In genomic region chr7:10930551-10930950, GRCh38 we compare ENCODE assay signal across 1 cellular context.
TF ChIP-seq lines count a peak whose summit lies in the region.

No MANE protein-coding gene starts in this region.

TF ChIP-seq in GM23338, 12 proteins besides CTCF, POLR2A, EP300 and RAD21 (continued from another document):
- TF ChIP-seq, protein P1, sequence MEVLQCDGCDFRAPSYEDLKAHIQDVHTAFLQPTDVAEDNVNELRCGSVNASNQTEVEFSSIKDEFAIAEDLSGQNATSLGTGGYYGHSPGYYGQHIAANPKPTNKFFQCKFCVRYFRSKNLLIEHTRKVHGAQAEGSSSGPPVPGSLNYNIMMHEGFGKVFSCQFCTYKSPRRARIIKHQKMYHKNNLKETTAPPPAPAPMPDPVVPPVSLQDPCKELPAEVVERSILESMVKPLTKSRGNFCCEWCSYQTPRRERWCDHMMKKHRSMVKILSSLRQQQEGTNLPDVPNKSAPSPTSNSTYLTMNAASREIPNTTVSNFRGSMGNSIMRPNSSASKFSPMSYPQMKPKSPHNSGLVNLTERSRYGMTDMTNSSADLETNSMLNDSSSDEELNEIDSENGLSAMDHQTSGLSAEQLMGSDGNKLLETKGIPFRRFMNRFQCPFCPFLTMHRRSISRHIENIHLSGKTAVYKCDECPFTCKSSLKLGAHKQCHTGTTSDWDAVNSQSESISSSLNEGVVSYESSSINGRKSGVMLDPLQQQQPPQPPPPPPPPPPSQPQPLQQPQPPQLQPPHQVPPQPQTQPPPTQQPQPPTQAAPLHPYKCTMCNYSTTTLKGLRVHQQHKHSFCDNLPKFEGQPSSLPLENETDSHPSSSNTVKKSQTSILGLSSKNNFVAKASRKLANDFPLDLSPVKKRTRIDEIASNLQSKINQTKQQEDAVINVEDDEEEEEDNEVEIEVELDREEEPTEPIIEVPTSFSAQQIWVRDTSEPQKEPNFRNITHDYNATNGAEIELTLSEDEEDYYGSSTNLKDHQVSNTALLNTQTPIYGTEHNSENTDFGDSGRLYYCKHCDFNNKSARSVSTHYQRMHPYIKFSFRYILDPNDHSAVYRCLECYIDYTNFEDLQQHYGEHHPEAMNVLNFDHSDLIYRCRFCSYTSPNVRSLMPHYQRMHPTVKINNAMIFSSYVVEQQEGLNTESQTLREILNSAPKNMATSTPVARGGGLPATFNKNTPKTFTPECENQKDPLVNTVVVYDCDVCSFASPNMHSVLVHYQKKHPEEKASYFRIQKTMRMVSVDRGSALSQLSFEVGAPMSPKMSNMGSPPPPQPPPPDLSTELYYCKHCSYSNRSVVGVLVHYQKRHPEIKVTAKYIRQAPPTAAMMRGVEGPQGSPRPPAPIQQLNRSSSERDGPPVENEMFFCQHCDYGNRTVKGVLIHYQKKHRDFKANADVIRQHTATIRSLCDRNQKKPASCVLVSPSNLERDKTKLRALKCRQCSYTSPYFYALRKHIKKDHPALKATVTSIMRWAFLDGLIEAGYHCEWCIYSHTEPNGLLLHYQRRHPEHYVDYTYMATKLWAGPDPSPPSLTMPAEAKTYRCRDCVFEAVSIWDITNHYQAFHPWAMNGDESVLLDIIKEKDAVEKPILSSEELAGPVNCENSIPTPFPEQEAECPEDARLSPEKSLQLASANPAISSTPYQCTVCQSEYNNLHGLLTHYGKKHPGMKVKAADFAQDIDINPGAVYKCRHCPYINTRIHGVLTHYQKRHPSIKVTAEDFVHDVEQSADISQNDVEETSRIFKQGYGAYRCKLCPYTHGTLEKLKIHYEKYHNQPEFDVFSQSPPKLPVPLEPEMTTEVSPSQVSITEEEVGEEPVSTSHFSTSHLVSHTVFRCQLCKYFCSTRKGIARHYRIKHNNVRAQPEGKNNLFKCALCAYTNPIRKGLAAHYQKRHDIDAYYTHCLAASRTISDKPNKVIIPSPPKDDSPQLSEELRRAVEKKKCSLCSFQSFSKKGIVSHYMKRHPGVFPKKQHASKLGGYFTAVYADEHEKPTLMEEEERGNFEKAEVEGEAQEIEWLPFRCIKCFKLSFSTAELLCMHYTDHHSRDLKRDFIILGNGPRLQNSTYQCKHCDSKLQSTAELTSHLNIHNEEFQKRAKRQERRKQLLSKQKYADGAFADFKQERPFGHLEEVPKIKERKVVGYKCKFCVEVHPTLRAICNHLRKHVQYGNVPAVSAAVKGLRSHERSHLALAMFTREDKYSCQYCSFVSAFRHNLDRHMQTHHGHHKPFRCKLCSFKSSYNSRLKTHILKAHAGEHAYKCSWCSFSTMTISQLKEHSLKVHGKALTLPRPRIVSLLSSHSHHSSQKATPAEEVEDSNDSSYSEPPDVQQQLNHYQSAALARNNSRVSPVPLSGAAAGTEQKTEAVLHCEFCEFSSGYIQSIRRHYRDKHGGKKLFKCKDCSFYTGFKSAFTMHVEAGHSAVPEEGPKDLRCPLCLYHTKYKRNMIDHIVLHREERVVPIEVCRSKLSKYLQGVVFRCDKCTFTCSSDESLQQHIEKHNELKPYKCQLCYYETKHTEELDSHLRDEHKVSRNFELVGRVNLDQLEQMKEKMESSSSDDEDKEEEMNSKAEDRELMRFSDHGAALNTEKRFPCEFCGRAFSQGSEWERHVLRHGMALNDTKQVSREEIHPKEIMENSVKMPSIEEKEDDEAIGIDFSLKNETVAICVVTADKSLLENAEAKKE (CRISPR knock-in tag; IDR thresholded peaks at IDR 0.05) = no peak
- no peak for TF ChIP-seq EZH2 (IDR thresholded peaks at IDR 0.05; ENCODE audit: low read depth, unreplicated experiment)
